ENCODE assay signal across 1 cellular context in genomic region chr19:44746946-44747738, GRCh38.
TF ChIP-seq lines count a peak whose summit lies in the region.

No MANE protein-coding gene starts in this region.

TF ChIP-seq in H1, 55 proteins besides CTCF, POLR2A, EP300 and RAD21:
- no peak for TF ChIP-seq BRCA1 (IDR thresholded peaks at IDR 0.05; ENCODE audit: low read depth, low read length)
- TF ChIP-seq CREB1 (IDR thresholded peaks at IDR 0.05) = 0 out of 2 replicates have a peak, but pooled peaks have one; percentile 10
- TF ChIP-seq SRF (IDR thresholded peaks at IDR 0.05; ENCODE audit: low read depth, low read length) = no peak
- TF ChIP-seq, protein P1, sequence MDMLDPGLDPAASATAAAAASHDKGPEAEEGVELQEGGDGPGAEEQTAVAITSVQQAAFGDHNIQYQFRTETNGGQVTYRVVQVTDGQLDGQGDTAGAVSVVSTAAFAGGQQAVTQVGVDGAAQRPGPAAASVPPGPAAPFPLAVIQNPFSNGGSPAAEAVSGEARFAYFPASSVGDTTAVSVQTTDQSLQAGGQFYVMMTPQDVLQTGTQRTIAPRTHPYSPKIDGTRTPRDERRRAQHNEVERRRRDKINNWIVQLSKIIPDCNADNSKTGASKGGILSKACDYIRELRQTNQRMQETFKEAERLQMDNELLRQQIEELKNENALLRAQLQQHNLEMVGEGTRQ (IDR thresholded peaks at IDR 0.05; ENCODE audit: low read length) = no peak
- TF ChIP-seq CTBP2 (IDR thresholded peaks at IDR 0.05; ENCODE audit: borderline replicate concordance, insufficient read depth, insufficient read length, low read length) = no peak
- TF ChIP-seq RXRA (IDR thresholded peaks at IDR 0.05; ENCODE audit: insufficient read depth, low read depth, low read length) = no peak
- no peak for TF ChIP-seq TBP (IDR thresholded peaks at IDR 0.05; ENCODE audit: low read depth, low read length)
- TF ChIP-seq JUN (IDR thresholded peaks at IDR 0.05; ENCODE audit: low read depth, low read length) = no peak
- TF ChIP-seq SUZ12 (IDR thresholded peaks at IDR 0.05; ENCODE audit: low read length) = no peak
- no peak for TF ChIP-seq SAP30 (IDR thresholded peaks at IDR 0.05; ENCODE audit: insufficient read depth, insufficient replicate concordance, low read length)
- TF ChIP-seq GTF2F1 (IDR thresholded peaks at IDR 0.05; ENCODE audit: borderline replicate concordance, low read depth, low read length) = no peak
- peak; percentile 32 for TF ChIP-seq ASH2L (IDR thresholded peaks at IDR 0.05; ENCODE audit: low read length)
- no peak for TF ChIP-seq RFX5 (IDR thresholded peaks at IDR 0.05; ENCODE audit: borderline replicate concordance, low read depth, low read length)
- no peak for TF ChIP-seq ATF2 (IDR thresholded peaks at IDR 0.05; ENCODE audit: low read length)
- TF ChIP-seq SIN3A (conservative IDR thresholded peaks at IDR 0.05 in 1 of 2, IDR thresholded peaks at IDR 0.05 in 1 of 2; ENCODE audit: low read depth in 1 of 2, low read length in 2 of 2) = peak in 1 of 2 experiments; percentile 14; a peak in 1 of 4 replicates
- TF ChIP-seq, protein P2, sequence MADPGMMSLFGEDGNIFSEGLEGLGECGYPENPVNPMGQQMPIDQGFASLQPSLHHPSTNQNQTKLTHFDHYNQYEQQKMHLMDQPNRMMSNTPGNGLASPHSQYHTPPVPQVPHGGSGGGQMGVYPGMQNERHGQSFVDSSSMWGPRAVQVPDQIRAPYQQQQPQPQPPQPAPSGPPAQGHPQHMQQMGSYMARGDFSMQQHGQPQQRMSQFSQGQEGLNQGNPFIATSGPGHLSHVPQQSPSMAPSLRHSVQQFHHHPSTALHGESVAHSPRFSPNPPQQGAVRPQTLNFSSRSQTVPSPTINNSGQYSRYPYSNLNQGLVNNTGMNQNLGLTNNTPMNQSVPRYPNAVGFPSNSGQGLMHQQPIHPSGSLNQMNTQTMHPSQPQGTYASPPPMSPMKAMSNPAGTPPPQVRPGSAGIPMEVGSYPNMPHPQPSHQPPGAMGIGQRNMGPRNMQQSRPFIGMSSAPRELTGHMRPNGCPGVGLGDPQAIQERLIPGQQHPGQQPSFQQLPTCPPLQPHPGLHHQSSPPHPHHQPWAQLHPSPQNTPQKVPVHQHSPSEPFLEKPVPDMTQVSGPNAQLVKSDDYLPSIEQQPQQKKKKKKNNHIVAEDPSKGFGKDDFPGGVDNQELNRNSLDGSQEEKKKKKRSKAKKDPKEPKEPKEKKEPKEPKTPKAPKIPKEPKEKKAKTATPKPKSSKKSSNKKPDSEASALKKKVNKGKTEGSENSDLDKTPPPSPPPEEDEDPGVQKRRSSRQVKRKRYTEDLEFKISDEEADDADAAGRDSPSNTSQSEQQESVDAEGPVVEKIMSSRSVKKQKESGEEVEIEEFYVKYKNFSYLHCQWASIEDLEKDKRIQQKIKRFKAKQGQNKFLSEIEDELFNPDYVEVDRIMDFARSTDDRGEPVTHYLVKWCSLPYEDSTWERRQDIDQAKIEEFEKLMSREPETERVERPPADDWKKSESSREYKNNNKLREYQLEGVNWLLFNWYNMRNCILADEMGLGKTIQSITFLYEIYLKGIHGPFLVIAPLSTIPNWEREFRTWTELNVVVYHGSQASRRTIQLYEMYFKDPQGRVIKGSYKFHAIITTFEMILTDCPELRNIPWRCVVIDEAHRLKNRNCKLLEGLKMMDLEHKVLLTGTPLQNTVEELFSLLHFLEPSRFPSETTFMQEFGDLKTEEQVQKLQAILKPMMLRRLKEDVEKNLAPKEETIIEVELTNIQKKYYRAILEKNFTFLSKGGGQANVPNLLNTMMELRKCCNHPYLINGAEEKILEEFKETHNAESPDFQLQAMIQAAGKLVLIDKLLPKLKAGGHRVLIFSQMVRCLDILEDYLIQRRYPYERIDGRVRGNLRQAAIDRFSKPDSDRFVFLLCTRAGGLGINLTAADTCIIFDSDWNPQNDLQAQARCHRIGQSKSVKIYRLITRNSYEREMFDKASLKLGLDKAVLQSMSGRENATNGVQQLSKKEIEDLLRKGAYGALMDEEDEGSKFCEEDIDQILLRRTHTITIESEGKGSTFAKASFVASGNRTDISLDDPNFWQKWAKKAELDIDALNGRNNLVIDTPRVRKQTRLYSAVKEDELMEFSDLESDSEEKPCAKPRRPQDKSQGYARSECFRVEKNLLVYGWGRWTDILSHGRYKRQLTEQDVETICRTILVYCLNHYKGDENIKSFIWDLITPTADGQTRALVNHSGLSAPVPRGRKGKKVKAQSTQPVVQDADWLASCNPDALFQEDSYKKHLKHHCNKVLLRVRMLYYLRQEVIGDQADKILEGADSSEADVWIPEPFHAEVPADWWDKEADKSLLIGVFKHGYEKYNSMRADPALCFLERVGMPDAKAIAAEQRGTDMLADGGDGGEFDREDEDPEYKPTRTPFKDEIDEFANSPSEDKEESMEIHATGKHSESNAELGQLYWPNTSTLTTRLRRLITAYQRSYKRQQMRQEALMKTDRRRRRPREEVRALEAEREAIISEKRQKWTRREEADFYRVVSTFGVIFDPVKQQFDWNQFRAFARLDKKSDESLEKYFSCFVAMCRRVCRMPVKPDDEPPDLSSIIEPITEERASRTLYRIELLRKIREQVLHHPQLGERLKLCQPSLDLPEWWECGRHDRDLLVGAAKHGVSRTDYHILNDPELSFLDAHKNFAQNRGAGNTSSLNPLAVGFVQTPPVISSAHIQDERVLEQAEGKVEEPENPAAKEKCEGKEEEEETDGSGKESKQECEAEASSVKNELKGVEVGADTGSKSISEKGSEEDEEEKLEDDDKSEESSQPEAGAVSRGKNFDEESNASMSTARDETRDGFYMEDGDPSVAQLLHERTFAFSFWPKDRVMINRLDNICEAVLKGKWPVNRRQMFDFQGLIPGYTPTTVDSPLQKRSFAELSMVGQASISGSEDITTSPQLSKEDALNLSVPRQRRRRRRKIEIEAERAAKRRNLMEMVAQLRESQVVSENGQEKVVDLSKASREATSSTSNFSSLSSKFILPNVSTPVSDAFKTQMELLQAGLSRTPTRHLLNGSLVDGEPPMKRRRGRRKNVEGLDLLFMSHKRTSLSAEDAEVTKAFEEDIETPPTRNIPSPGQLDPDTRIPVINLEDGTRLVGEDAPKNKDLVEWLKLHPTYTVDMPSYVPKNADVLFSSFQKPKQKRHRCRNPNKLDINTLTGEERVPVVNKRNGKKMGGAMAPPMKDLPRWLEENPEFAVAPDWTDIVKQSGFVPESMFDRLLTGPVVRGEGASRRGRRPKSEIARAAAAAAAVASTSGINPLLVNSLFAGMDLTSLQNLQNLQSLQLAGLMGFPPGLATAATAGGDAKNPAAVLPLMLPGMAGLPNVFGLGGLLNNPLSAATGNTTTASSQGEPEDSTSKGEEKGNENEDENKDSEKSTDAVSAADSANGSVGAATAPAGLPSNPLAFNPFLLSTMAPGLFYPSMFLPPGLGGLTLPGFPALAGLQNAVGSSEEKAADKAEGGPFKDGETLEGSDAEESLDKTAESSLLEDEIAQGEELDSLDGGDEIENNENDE (IDR thresholded peaks at IDR 0.05; ENCODE audit: insufficient replicate concordance, low read length) = no peak
- TF ChIP-seq, protein P3, sequence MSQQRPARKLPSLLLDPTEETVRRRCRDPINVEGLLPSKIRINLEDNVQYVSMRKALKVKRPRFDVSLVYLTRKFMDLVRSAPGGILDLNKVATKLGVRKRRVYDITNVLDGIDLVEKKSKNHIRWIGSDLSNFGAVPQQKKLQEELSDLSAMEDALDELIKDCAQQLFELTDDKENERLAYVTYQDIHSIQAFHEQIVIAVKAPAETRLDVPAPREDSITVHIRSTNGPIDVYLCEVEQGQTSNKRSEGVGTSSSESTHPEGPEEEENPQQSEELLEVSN (IDR thresholded peaks at IDR 0.05) = no peak
- no peak for TF ChIP-seq EZH2 (IDR thresholded peaks at IDR 0.05; ENCODE audit: low read depth, low read length, severe bottlenecking)
- TF ChIP-seq, protein P4, sequence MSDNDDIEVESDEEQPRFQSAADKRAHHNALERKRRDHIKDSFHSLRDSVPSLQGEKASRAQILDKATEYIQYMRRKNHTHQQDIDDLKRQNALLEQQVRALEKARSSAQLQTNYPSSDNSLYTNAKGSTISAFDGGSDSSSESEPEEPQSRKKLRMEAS (IDR thresholded peaks at IDR 0.05) = peak; percentile 8; the same call in 1 of the 2 replicates
- TF ChIP-seq TEAD4 (IDR thresholded peaks at IDR 0.05; ENCODE audit: low read depth, low read length) = no peak
- TF ChIP-seq HDAC2 (IDR thresholded peaks at IDR 0.05; ENCODE audit: borderline replicate concordance in 1 of 2, low read depth in 2 of 2, low read length in 2 of 2) = no peak
- no peak for TF ChIP-seq POU5F1 (IDR thresholded peaks at IDR 0.05; ENCODE audit: low read depth, low read length)
- TF ChIP-seq RNF2 (IDR thresholded peaks at IDR 0.05; ENCODE audit: borderline replicate concordance, low read depth, low read length, missing control alignments, poor library complexity, severe bottlenecking) = no peak
- TF ChIP-seq NRF1 (IDR thresholded peaks at IDR 0.05; ENCODE audit: low read depth, low read length) = no peak
- TF ChIP-seq CBX8 (IDR thresholded peaks at IDR 0.05; ENCODE audit: borderline replicate concordance, low read depth, low read length) = no peak
- no peak for TF ChIP-seq POLR2AphosphoS5 (IDR thresholded peaks at IDR 0.05; ENCODE audit: low read depth, low read length)
- TF ChIP-seq SIX5 (IDR thresholded peaks at IDR 0.05; ENCODE audit: low read depth, low read length) = no peak
- TF ChIP-seq GABPA (IDR thresholded peaks at IDR 0.05; ENCODE audit: borderline replicate concordance, insufficient read depth, low read length) = no peak
- no peak for TF ChIP-seq ATF3 (IDR thresholded peaks at IDR 0.05; ENCODE audit: insufficient read depth, low read depth, low read length)
- TF ChIP-seq BCL11A (IDR thresholded peaks at IDR 0.05; ENCODE audit: low read depth in 2 of 2, low read length in 2 of 2) = no peak
- TF ChIP-seq CHD1 (IDR thresholded peaks at IDR 0.05; ENCODE audit: low read depth, low read length) = no peak
- no peak for TF ChIP-seq YY1 (IDR thresholded peaks at IDR 0.05; ENCODE audit: low read depth, low read length)
- TF ChIP-seq SIRT6 (IDR thresholded peaks at IDR 0.05; ENCODE audit: low read length) = no peak
- TF ChIP-seq JUND (IDR thresholded peaks at IDR 0.05; ENCODE audit: low read length) = peak; percentile 60; the same call in 1 of the 2 replicates
- no peak for TF ChIP-seq HDAC6 (IDR thresholded peaks at IDR 0.05; ENCODE audit: low read depth, low read length)
- no peak for TF ChIP-seq TAF7 (optimal IDR thresholded peaks at IDR 0.05; ENCODE audit: borderline replicate concordance, low read depth, low read length)
- TF ChIP-seq TAF1 (IDR thresholded peaks at IDR 0.05; ENCODE audit: low read depth, low read length) = no peak
- TF ChIP-seq TCF12 (IDR thresholded peaks at IDR 0.05; ENCODE audit: low read depth, low read length) = no peak
- TF ChIP-seq FOSL1 (IDR thresholded peaks at IDR 0.05; ENCODE audit: insufficient read depth, low read depth, low read length) = no peak
- peak; percentile 65; the same call in 1 of the 2 replicates for TF ChIP-seq SP1 (IDR thresholded peaks at IDR 0.05; ENCODE audit: low read depth, low read length)
- no peak for TF ChIP-seq BACH1 (IDR thresholded peaks at IDR 0.05; ENCODE audit: low read length)
- TF ChIP-seq CEBPB (IDR thresholded peaks at IDR 0.05; ENCODE audit: low read depth, low read length) = no peak
- TF ChIP-seq KDM5A (IDR thresholded peaks at IDR 0.05; ENCODE audit: low read length) = no peak
- TF ChIP-seq CHD2 (IDR thresholded peaks at IDR 0.05; ENCODE audit: low read length) = no peak
- no peak for TF ChIP-seq RBBP5 (IDR thresholded peaks at IDR 0.05; ENCODE audit: borderline replicate concordance, low read depth, low read length)
- no peak for TF ChIP-seq EGR1 (IDR thresholded peaks at IDR 0.05; ENCODE audit: borderline replicate concordance, low read depth, low read length)
- peak; percentile 22; the same call in 1 of the 2 replicates for TF ChIP-seq MAFK (IDR thresholded peaks at IDR 0.05; ENCODE audit: low read depth, low read length)
- TF ChIP-seq PHF8 (conservative IDR thresholded peaks at IDR 0.05; ENCODE audit: low read depth, low read length) = no peak
- no peak for TF ChIP-seq ZNF274 (IDR thresholded peaks at IDR 0.05; ENCODE audit: borderline replicate concordance, extremely low read depth, low read length)
- TF ChIP-seq NANOG (IDR thresholded peaks at IDR 0.05; ENCODE audit: insufficient read depth, low read depth, low read length, poor library complexity, severe bottlenecking) = no peak
- no peak for TF ChIP-seq CBX5 (IDR thresholded peaks at IDR 0.05; ENCODE audit: low read depth, low read length)
- no peak for TF ChIP-seq KDM4A (IDR thresholded peaks at IDR 0.05; ENCODE audit: low read depth, low read length, severe bottlenecking)
- TF ChIP-seq SP2 (IDR thresholded peaks at IDR 0.05; ENCODE audit: low read length) = no peak
- TF ChIP-seq KDM1A (IDR thresholded peaks at IDR 0.05; ENCODE audit: borderline replicate concordance, low read length) = peak; percentile 77; the same call in 1 of the 2 replicates
